17 cellular contexts compared by ENCODE assay signal in genomic region chr4:151993521-151993920, GRCh38.
DNase-seq lines count a peak whose midpoint lies in the region; ATAC-seq, FAIRE-seq and TF ChIP-seq lines count a peak whose summit lies in the region.
"Had no signal": no experiment of that assay in that cellular context is flagged by ENCODE, and none has a peak within 500 bp of the region (broad histone marks: within the 10 kb centered on the region; RNA-seq: fewer than 3 reads in every experiment).

No MANE protein-coding gene starts in this region.

- TF ChIP-seq RAD21 in H1 (IDR thresholded peaks at IDR 0.05 in 1 of 2, conservative IDR thresholded peaks at IDR 0.05 in 1 of 2; ENCODE audit: low read depth in 2 of 2, low read length in 2 of 2): no peak

- no peak overlapping the region for H2BK20ac ChIP-seq in H1 (ENCODE audit: low read length)

- H3K4me1 Mint-ChIP-seq in stimulated activated naive CD8-positive, alpha-beta T cell treated with anti-CD3 and anti-CD28 coated beads, Interleukin-15, Interleukin-2, amounts not matched to agents 100 ng/mL and 50 ng/mL, for 24 hours (ENCODE audit: low read depth): peaks cover 48% of the 10 kb centered on the region
- H3K4me1 Mint-ChIP-seq in stimulated activated naive CD8-positive, alpha-beta T cell treated with anti-CD3 and anti-CD28 coated beads, Interleukin-15, amount 100 ng/mL, for 72 hours: peaks cover 58% of the 10 kb centered on the region
- H3K4me1 Mint-ChIP-seq in T-cell: peaks cover 61 to 69% (median 64%) of the 10 kb centered on the region in 3 donors
- H3K4me1 Mint-ChIP-seq in T-helper 2 cell treated with Interferon-gamma antibody and Interleukin-4, amounts not matched to agents 5 μg/mL and 100 μg/mL, for 36 hours (ENCODE audit: low read depth): peaks cover 30% of the 10 kb centered on the region

- H3K4ac ChIP-seq in H1 (replicated peaks; ENCODE audit: insufficient read length, low read depth, low read length): no peak overlapping the region

- H3K9me3 ChIP-seq in H1 (ENCODE audit: insufficient read depth in 2 of 2, low read depth in 1 of 2, low read length in 1 of 2): 0 out of 4 replicates have a peak, but pooled peaks cover 0 to 2% of the 10 kb centered on the region in 2 experiments

- FAIRE-seq in H1 (lab: Jason Lieb, UNC) (no peak), H54 (lab: Jason Lieb, UNC) (no peak)
- FAIRE-seq: G401.6, RCC 7860 had no signal

- WGBS in H1 (ENCODE audit: extremely low coverage in 1 of 2, insufficient coverage in 1 of 2, insufficient read length in 1 of 2, insufficient replicate concordance in 2 of 2, low coverage in 1 of 2, low lambda C conversion rate in 2 of 2, missing lambda C conversion rate in 1 of 2), 2 experiments: 86% methylated on average over 8 of the region's 8 CpGs; no CpG with 5 or more reads in 1 of the 2 experiments

- DNase-seq in stimulated activated naive CD8-positive, alpha-beta T cell treated with anti-CD3 and anti-CD28 coated beads, Interleukin-15, amount 100 ng/mL, for 72 hours: no peak
- DNase-seq in T-cell (no peak), H1 (ENCODE audit: low read depth in 1 of 2, low spot score in 2 of 2) (no peak), H54 (ENCODE audit: insufficient read length, low spot score) (no peak)
- DNase-seq in activated CD8-positive, alpha-beta memory T cell treated with anti-CD3 and anti-CD28 coated beads for 24 hours: no peak
- no peak for DNase-seq in T-helper 2 cell treated with Interferon-gamma antibody and Interleukin-4, amounts not matched to agents 5 μg/mL and 100 μg/mL, for 36 hours (ENCODE audit: low spot score)
- DNase-seq: C1 segment of cervical spinal cord, COR-L47, DMS 273 treated with DMSO at 0.1 percent for 48 hours, NCI-H1105, NCI-H1694 had no signal

- no peak overlapping the region for H2AFZ ChIP-seq in H1 (ENCODE audit: low read length)

- TF ChIP-seq POLR2A in H1 (IDR thresholded peaks at IDR 0.05; ENCODE audit: control extremely low read depth in 1 of 2, low read depth in 2 of 2, low read length in 2 of 2) (no peak), H54 (IDR thresholded peaks at IDR 0.05; ENCODE audit: low read depth, low read length) (no peak)

- no peak overlapping the region for H3K9ac ChIP-seq in H1 (replicated peaks in 1 of 4; ENCODE audit: extremely low read depth in 1 of 4, low read depth in 3 of 4, low read length in 3 of 4)

- no peaks in the 10 kb centered on the region for H3K36me3 Mint-ChIP-seq in stimulated activated naive CD8-positive, alpha-beta T cell treated with anti-CD3 and anti-CD28 coated beads, Interleukin-15, Interleukin-2, amounts not matched to agents 100 ng/mL and 50 ng/mL, for 24 hours (ENCODE audit: low read depth)
- no peaks in the 10 kb centered on the region for H3K36me3 Mint-ChIP-seq in T-cell
- peaks cover 2% of the 10 kb centered on the region for H3K36me3 Mint-ChIP-seq in T-helper 2 cell treated with Interferon-gamma antibody and Interleukin-4, amounts not matched to agents 5 μg/mL and 100 μg/mL, for 36 hours (ENCODE audit: low read depth)

- H2BK15ac ChIP-seq in H1 (ENCODE audit: low read length): no peak overlapping the region

- no peak overlapping the region for H4K91ac ChIP-seq in H1 (replicated peaks; ENCODE audit: insufficient read length, low read length)

- no peak overlapping the region for H2BK120ac ChIP-seq in H1 (replicated peaks; ENCODE audit: low read depth, low read length)

- H3K4me3 ChIP-seq in H1 (ENCODE audit: extremely low read depth in 1 of 4, insufficient read depth in 2 of 4, low read depth in 3 of 4, low read length in 4 of 4): no peak overlapping the region

- no peak overlapping the region for H2BK5ac ChIP-seq in H1 (ENCODE audit: low read depth, low read length)

- no peaks in the 10 kb centered on the region for H3K23me2 ChIP-seq in H1 (ENCODE audit: low read depth, low read length)

- no peak overlapping the region for H3K14ac ChIP-seq in H1 (ENCODE audit: insufficient read length)

- ATAC-seq in stimulated activated naive CD8-positive, alpha-beta T cell treated with anti-CD3 and anti-CD28 coated beads, Interleukin-15, amount 100 ng/mL, for 72 hours: no peak
- ATAC-seq in T-cell (replicated peaks in 1 of 4): no peak
- ATAC-seq in GM18861 (IDR thresholded peaks at IDR 0.05; ENCODE audit: unreplicated experiment): no peak
- ATAC-seq: HCT116, Right ventricle myocardium inferior had no signal

- no peak overlapping the region for H4K8ac ChIP-seq in H1 (ENCODE audit: extremely low read depth, insufficient read depth, low read length)

- peak overlapping the region; percentile 61 for H2BK12ac ChIP-seq in H1 (ENCODE audit: low read depth, low read length)

- no peak overlapping the region for H4K5ac ChIP-seq in H1 (ENCODE audit: insufficient read length, low read depth, low read length)

- H3K79me1 ChIP-seq in H1 (ENCODE audit: low read depth, low read length): no peaks in the 10 kb centered on the region

- no peak overlapping the region for H3K27ac ChIP-seq in H1 (ENCODE audit: low read depth, low read length)

- no peak overlapping the region for H3K18ac ChIP-seq in H1 (ENCODE audit: extremely low read depth, low read length)

- no peak overlapping the region for H3K56ac ChIP-seq in H1 (replicated peaks; ENCODE audit: insufficient read length, low read depth, low read length)

- CTCF ChIA-PET in T-cell (lab: Charles Lee) (no interaction called here), H1 (lab: Charles Lee; ENCODE audit: partially characterized antibody) (interaction anchor here (0.6 kb wide), 1 partner anchor 192 kb away, joined by 3 read pairs; no protein-coding TSS in a partner anchor)

- no peak overlapping the region for H3K4me2 ChIP-seq in H1 (ENCODE audit: insufficient read depth in 1 of 2, low read depth in 2 of 2, low read length in 2 of 2)

- POLR2A ChIA-PET in T-cell (lab: Charles Lee) (no interaction called here), H1 (lab: Charles Lee; ENCODE audit: partially characterized antibody) (interaction anchor here (0.8 kb wide), 1 partner anchor 53 kb away, joined by 3 read pairs; no protein-coding TSS in a partner anchor)

- no peaks in the 10 kb centered on the region for H3K9me3 Mint-ChIP-seq in stimulated activated naive CD8-positive, alpha-beta T cell treated with anti-CD3 and anti-CD28 coated beads, Interleukin-15, Interleukin-2, amounts not matched to agents 100 ng/mL and 50 ng/mL, for 24 hours
- H3K9me3 Mint-ChIP-seq in stimulated activated naive CD8-positive, alpha-beta T cell treated with anti-CD3 and anti-CD28 coated beads, Interleukin-15, amount 100 ng/mL, for 72 hours: peaks cover 0 to 7% of the 10 kb centered on the region in 2 donors
- peaks cover 0 to 7% (median 0%) of the 10 kb centered on the region in 3 donors for H3K9me3 Mint-ChIP-seq in T-cell
- no peaks in the 10 kb centered on the region for H3K9me3 Mint-ChIP-seq in T-helper 2 cell treated with Interferon-gamma antibody and Interleukin-4, amounts not matched to agents 5 μg/mL and 100 μg/mL, for 36 hours

- H3K27me3 ChIP-seq in H1 (replicated peaks in 1 of 4; ENCODE audit: control insufficient read depth in 3 of 4, extremely low read depth in 1 of 4, insufficient read depth in 3 of 4, low read length in 3 of 4): no peaks in the 10 kb centered on the region

- H3K79me2 ChIP-seq in H1 (ENCODE audit: control insufficient read depth in 1 of 2, insufficient read depth in 2 of 2, low read length in 2 of 2): no peaks in the 10 kb centered on the region

- H2AK5ac ChIP-seq in H1 (ENCODE audit: low read depth, low read length): no peak overlapping the region

- H4K20me1 ChIP-seq in H1 (replicated peaks in 1 of 2; ENCODE audit: control insufficient read depth in 1 of 2, insufficient read depth in 2 of 2, low read length in 2 of 2): no peaks in the 10 kb centered on the region

- H3K4me3 Mint-ChIP-seq in stimulated activated naive CD8-positive, alpha-beta T cell treated with anti-CD3 and anti-CD28 coated beads, Interleukin-15, Interleukin-2, amounts not matched to agents 100 ng/mL and 50 ng/mL, for 24 hours: no peak overlapping the region
- H3K4me3 Mint-ChIP-seq in stimulated activated naive CD8-positive, alpha-beta T cell treated with anti-CD3 and anti-CD28 coated beads, Interleukin-15, amount 100 ng/mL, for 72 hours: no peak overlapping the region
- peak overlapping the region in 1 of 3 donors; percentile 74 for H3K4me3 Mint-ChIP-seq in T-cell
- no peak overlapping the region for H3K4me3 Mint-ChIP-seq in T-helper 2 cell treated with Interferon-gamma antibody and Interleukin-4, amounts not matched to agents 5 μg/mL and 100 μg/mL, for 36 hours

- no peaks in the 10 kb centered on the region for H3K36me3 ChIP-seq in H1 (ENCODE audit: control insufficient read depth in 2 of 4, insufficient read depth in 4 of 4, low read length in 3 of 4)

- peak overlapping the region; percentile 13 for H3K27ac Mint-ChIP-seq in stimulated activated naive CD8-positive, alpha-beta T cell treated with anti-CD3 and anti-CD28 coated beads, Interleukin-15, Interleukin-2, amounts not matched to agents 100 ng/mL and 50 ng/mL, for 24 hours
- no peak overlapping the region for H3K27ac Mint-ChIP-seq in stimulated activated naive CD8-positive, alpha-beta T cell treated with anti-CD3 and anti-CD28 coated beads, Interleukin-15, amount 100 ng/mL, for 72 hours
- peak overlapping the region; percentile 40 to 66 for H3K27ac Mint-ChIP-seq in T-cell
- H3K27ac Mint-ChIP-seq in T-helper 2 cell treated with Interferon-gamma antibody and Interleukin-4, amounts not matched to agents 5 μg/mL and 100 μg/mL, for 36 hours: no peak overlapping the region

- peaks cover 0 to 23% (median 6%) of the 10 kb centered on the region in 4 experiments; a peak in 3 of 7 replicates for H3K4me1 ChIP-seq in H1 (replicated peaks in 1 of 4; ENCODE audit: control insufficient read depth in 3 of 4, insufficient read depth in 4 of 4, low read length in 3 of 4)

- H3K23ac ChIP-seq in H1 (ENCODE audit: insufficient read length): no peak overlapping the region

- no peak for TF ChIP-seq EP300 in H1 (IDR thresholded peaks at IDR 0.05; ENCODE audit: borderline replicate concordance in 1 of 2, low read depth in 2 of 2, low read length in 2 of 2)

- TF ChIP-seq CTCF in H1 (IDR thresholded peaks at IDR 0.05; ENCODE audit: control extremely low read depth in 1 of 3, insufficient read depth in 1 of 3, low read depth in 1 of 3, low read length in 3 of 3): no peak

- H3K27me3 Mint-ChIP-seq in stimulated activated naive CD8-positive, alpha-beta T cell treated with anti-CD3 and anti-CD28 coated beads, Interleukin-15, Interleukin-2, amounts not matched to agents 100 ng/mL and 50 ng/mL, for 24 hours: no peaks in the 10 kb centered on the region
- H3K27me3 Mint-ChIP-seq in stimulated activated naive CD8-positive, alpha-beta T cell treated with anti-CD3 and anti-CD28 coated beads, Interleukin-15, amount 100 ng/mL, for 72 hours: no peaks in the 10 kb centered on the region
- no peaks in the 10 kb centered on the region for H3K27me3 Mint-ChIP-seq in T-cell
- no peaks in the 10 kb centered on the region for H3K27me3 Mint-ChIP-seq in T-helper 2 cell treated with Interferon-gamma antibody and Interleukin-4, amounts not matched to agents 5 μg/mL and 100 μg/mL, for 36 hours (ENCODE audit: low read depth)

TF ChIP-seq in H1, 55 proteins besides CTCF, POLR2A, EP300 and RAD21 (continues in another document):
- no peak for TF ChIP-seq SP2 (IDR thresholded peaks at IDR 0.05; ENCODE audit: low read length)

Comparison
In these comparisons a context has a peak if more than half of its experiments do, and no peak if none do; other contexts are left out.
1. H3K27ac Mint-ChIP-seq: peak in stimulated activated naive CD8-positive, alpha-beta T cell treated with anti-CD3 and anti-CD28 coated beads, Interleukin-15, Interleukin-2, amounts not matched to agents 100 ng/mL and 50 ng/mL, for 24 hours (single experiment) and T-cell (2 of 2); none in stimulated activated naive CD8-positive, alpha-beta T cell treated with anti-CD3 and anti-CD28 coated beads, Interleukin-15, amount 100 ng/mL, for 72 hours (0 of 2) and T-helper 2 cell treated with Interferon-gamma antibody and Interleukin-4, amounts not matched to agents 5 μg/mL and 100 μg/mL, for 36 hours (single experiment).